Comparison of ENCODE assay signal across 26 cellular contexts in genomic region chr3:113662824-113663223, GRCh38. TPM values are rescaled to one million over a fixed set of nuclear protein-coding genes. Genes with fewer than 3 reads are reported as not detected.
A peak's percentile ranks its signal among the peaks of the same experiment; 100 is the strongest.
DNase-seq lines count a peak whose midpoint lies in the region; ATAC-seq and TF ChIP-seq lines count a peak whose summit lies in the region.
"Had no signal": no experiment of that assay in that cellular context is flagged by ENCODE, and none has a peak within 500 bp of the region (broad histone marks: within the 10 kb centered on the region; RNA-seq: fewer than 3 reads in every experiment).

No MANE protein-coding gene starts in this region.

- no CpG with 5 or more reads among the region's 1 CpG for WGBS in H9 (ENCODE audit: extremely low coverage, insufficient read length, low lambda C conversion rate)

- H3K4me1 Mint-ChIP-seq in H9, result peaks cover 5 to 8% of the 10 kb centered on the region in 2 experiments
- peaks cover 65 to 88% (median 72%) of the 10 kb centered on the region in 3 donors for H3K4me1 Mint-ChIP-seq in naive B cell
- H3K4me1 Mint-ChIP-seq in stimulated activated naive B cell treated with anti-CD40 and anti-IgM and Interleukin-4, amounts not matched to agents 10 μg/mL and 1 μg/mL and 100 μg/mL, for 72 hours, result peaks cover 46 to 69% of the 10 kb centered on the region in 2 donors

- H3K4me3 Mint-ChIP-seq in H9 (no peak overlapping the region), naive B cell (peak overlapping the region in 4 of 8 donors; percentile 15 to 72 (median 55))
- H3K4me3 Mint-ChIP-seq in stimulated activated naive B cell treated with anti-CD40 and anti-IgM and Interleukin-4, amounts not matched to agents 10 μg/mL and 1 μg/mL and 100 μg/mL, for 72 hours, result no peak overlapping the region
- H3K4me3 Mint-ChIP-seq: activated CD4-positive, alpha-beta T cell treated with anti-CD3 and anti-CD28 coated beads for 36 hours; activated T-cell treated with anti-CD3 and anti-CD28 coated beads, Interleukin-2, amount 50 U/mL, for 24 hours; T-helper 17 cell had no signal

- H2BK12ac ChIP-seq in H9 (ENCODE audit: insufficient read length, low read depth, low read length), result no peak overlapping the region

- no peak for ATAC-seq in naive B cell (ENCODE audit: low read depth in 2 of 2)
- ATAC-seq in stimulated activated naive B cell treated with anti-CD40 and anti-IgM and Interleukin-4, amounts not matched to agents 10 μg/mL and 1 μg/mL and 100 μg/mL, for 72 hours (replicated peaks), result no peak
- ATAC-seq in GM18907 (IDR thresholded peaks at IDR 0.05; ENCODE audit: unreplicated experiment), result no peak
- ATAC-seq: activated CD4-positive, alpha-beta T cell treated with anti-CD3 and anti-CD28 coated beads for 36 hours; GM12878; PC-3; T-helper 17 cell had no signal

- H3K36me3 Mint-ChIP-seq in H9 (ENCODE audit: insufficient read depth in 1 of 3, low read depth in 3 of 3) (peaks cover 8 to 17% (median 16%) of the 10 kb centered on the region in 3 experiments; a peak in 6 of 7 replicates), naive B cell (peaks cover 39 to 41% of the 10 kb centered on the region in 2 donors)
- H3K36me3 Mint-ChIP-seq in stimulated activated naive B cell treated with anti-CD40 and anti-IgM and Interleukin-4, amounts not matched to agents 10 μg/mL and 1 μg/mL and 100 μg/mL, for 72 hours, result peaks cover 52 to 61% of the 10 kb centered on the region in 2 donors

- H4K20me1 ChIP-seq in H9 (ENCODE audit: control insufficient read depth, insufficient read depth, insufficient read length), result no peaks in the 10 kb centered on the region

- no peak overlapping the region for H3K9ac ChIP-seq in H9 (ENCODE audit: extremely low read depth, insufficient read length, low read length)
- H3K9ac ChIP-seq: SK-N-SH had no signal

- H3K27ac Mint-ChIP-seq in H9, result 0 out of 7 replicates have a peak overlapping the region, but pooled peaks of 2 of the 3 experiments have one; percentile 2 to 39
- H3K27ac Mint-ChIP-seq in naive B cell, result peak overlapping the region; percentile 77 to 95 (median 91)
- peak overlapping the region; percentile 65 for H3K27ac Mint-ChIP-seq in stimulated activated naive B cell treated with anti-CD40 and anti-IgM and Interleukin-4, amounts not matched to agents 10 μg/mL and 1 μg/mL and 100 μg/mL, for 72 hours
- H3K27ac Mint-ChIP-seq: activated CD4-positive, alpha-beta T cell treated with anti-CD3 and anti-CD28 coated beads for 36 hours; activated T-cell treated with anti-CD3 and anti-CD28 coated beads, Interleukin-2, amount 50 U/mL, for 24 hours; T-helper 17 cell had no signal

- H4K91ac ChIP-seq in H9 (ENCODE audit: insufficient read length, low read depth, low read length), result no peak overlapping the region

- H4K8ac ChIP-seq in H9 (replicated peaks; ENCODE audit: insufficient read length, low read depth, low read length), result no peak overlapping the region

- H2BK20ac ChIP-seq in H9 (ENCODE audit: low read depth, low read length, poor library complexity, severe bottlenecking), result no peak overlapping the region

- no peak for DNase-seq in H9
- peak; percentile 40 for DNase-seq in cerebellum (ENCODE audit: low spot score)
- no peak for DNase-seq in naive B cell
- DNase-seq in stimulated activated naive B cell treated with anti-CD40 and anti-IgM and Interleukin-4, amounts not matched to agents 10 μg/mL and 1 μg/mL and 100 μg/mL, for 72 hours, result no peak
- no peak for DNase-seq in effector CD8-positive, alpha-beta T cell (lab: John Stamatoyannopoulos, UW)
- DNase-seq in substantia nigra (lab: John Stamatoyannopoulos, UW), result no peak
- DNase-seq: activated CD4-positive, alpha-beta T cell treated with anti-CD3 and anti-CD28 coated beads for 36 hours; activated gamma-delta T cell treated with Interleukin-2 at 50 U/mL for 16 hours; activated T-cell treated with anti-CD3 and anti-CD28 coated beads, Interleukin-2, amount 50 U/mL, for 24 hours; central memory CD4-positive, alpha-beta T cell; GOT3; kidney; NCI-H1694; NCI-H2171 treated with DMSO at 0.1 percent for 48 hours; NCI-H524 treated with DMSO at 0.1 percent for 48 hours; NK-92 treated with Interleukin-12 subunit alpha and Interleukin-12 subunit beta, amount 100 ng/mL, for 24 hours; PC-3; SK-N-SH; stimulated activated CD4-positive, alpha-beta T cell treated with anti-CD3 and anti-CD28 coated beads, Interleukin-1b, Interleukin-23, amount 100 ng/mL, for 48 hours; stimulated activated CD8-positive, alpha-beta memory T cell treated with anti-CD3 and anti-CD28 coated beads, Interleukin-4, amount 100 ng/mL, for 48 hours; T-helper 17 cell had no signal

- H3K4me1 ChIP-seq in H9 (ENCODE audit: insufficient read depth, low read length), result no peaks in the 10 kb centered on the region
- H3K4me1 ChIP-seq: prostate gland had no signal

- no peaks in the 10 kb centered on the region for H3K79me2 ChIP-seq in H9 (ENCODE audit: insufficient read depth, low read length)

- no peak overlapping the region for H3K56ac ChIP-seq in H9 (ENCODE audit: insufficient read length, low read depth, low read length)

- no peak overlapping the region for H3K14ac ChIP-seq in H9 (ENCODE audit: insufficient read depth, low read length)

- H3K79me1 ChIP-seq in H9 (ENCODE audit: insufficient read depth, low read depth, low read length, poor library complexity, severe bottlenecking), result no peaks in the 10 kb centered on the region

- H3K9me3 ChIP-seq in H9 (ENCODE audit: control insufficient read depth, low read depth, low read length), result no peaks in the 10 kb centered on the region
- H3K9me3 ChIP-seq: prostate gland, SK-N-SH had no signal

- no peaks in the 10 kb centered on the region for H3K27me3 ChIP-seq in H9 (ENCODE audit: insufficient read depth, low read length)

- H2AFZ ChIP-seq in H9 (ENCODE audit: low read length), result no peak overlapping the region

- H2BK5ac ChIP-seq in H9 (ENCODE audit: insufficient read length, low read length), result no peak overlapping the region

- no peaks in the 10 kb centered on the region for H3K9me3 Mint-ChIP-seq in H9
- H3K9me3 Mint-ChIP-seq in naive B cell, result peaks cover 0 to 17% (median 6%) of the 10 kb centered on the region in 7 donors
- H3K9me3 Mint-ChIP-seq in stimulated activated naive B cell treated with anti-CD40 and anti-IgM and Interleukin-4, amounts not matched to agents 10 μg/mL and 1 μg/mL and 100 μg/mL, for 72 hours, result peaks cover 0 to 6% of the 10 kb centered on the region in 2 donors

- H2BK15ac ChIP-seq in H9 (ENCODE audit: low read depth, low read length), result no peak overlapping the region

- H3K4ac ChIP-seq in H9 (ENCODE audit: low read depth, low read length), result no peak overlapping the region

- H2BK120ac ChIP-seq in H9 (ENCODE audit: low read depth, low read length, poor library complexity, severe bottlenecking), result no peak overlapping the region

- no peak overlapping the region for H3K23ac ChIP-seq in H9 (ENCODE audit: insufficient read length, low read depth, low read length)

- no peak overlapping the region for H3T11ph ChIP-seq in H9 (ENCODE audit: low read length)

- no peaks in the 10 kb centered on the region for H3K23me2 ChIP-seq in H9 (ENCODE audit: insufficient read length, low read depth, low read length, poor library complexity, severe bottlenecking)

- TF ChIP-seq CTCF in H9 (conservative IDR thresholded peaks at IDR 0.05), result no peak

- H3K27ac ChIP-seq in H9 (ENCODE audit: insufficient read length, low read depth, low read length) (no peak overlapping the region), substantia nigra (ENCODE audit: low read depth, low read length, poor library complexity, severe bottlenecking) (no peak overlapping the region)
- H3K27ac ChIP-seq: C4-2B, prostate gland, skin epidermis had no signal

- H4K5ac ChIP-seq in H9 (ENCODE audit: insufficient read length, low read depth, low read length), result no peak overlapping the region

- H3K18ac ChIP-seq in H9 (ENCODE audit: insufficient read length, low read depth, low read length), result no peak overlapping the region

- no peak overlapping the region for H2AK5ac ChIP-seq in H9 (ENCODE audit: insufficient read length, low read length)

- no peak overlapping the region for H3K4me2 ChIP-seq in H9 (ENCODE audit: insufficient read depth, insufficient read length, low read length)
- H3K4me2 ChIP-seq: SK-N-SH had no signal

- H3K27me3 Mint-ChIP-seq in H9 (ENCODE audit: low read depth) (no peaks in the 10 kb centered on the region), naive B cell (no peaks in the 10 kb centered on the region)
- no peaks in the 10 kb centered on the region for H3K27me3 Mint-ChIP-seq in stimulated activated naive B cell treated with anti-CD40 and anti-IgM and Interleukin-4, amounts not matched to agents 10 μg/mL and 1 μg/mL and 100 μg/mL, for 72 hours
- H3K27me3 Mint-ChIP-seq: activated CD4-positive, alpha-beta T cell treated with anti-CD3 and anti-CD28 coated beads for 36 hours; activated T-cell treated with anti-CD3 and anti-CD28 coated beads, Interleukin-2, amount 50 U/mL, for 24 hours; T-helper 17 cell had no signal

RNA-seq across cellular contexts. Expression of gene USF3, which starts 33.6 kb away (rescaled TPM):
- total RNA-seq in H9 (2021) (12.0 and 13.8 TPM in 2 replicates), cerebellum (19.1 TPM)
- 10 to 100 TPM in 5 of 6 donors, 1 to 10 TPM in 1; 9.3 to 19.3 (median 12.7) TPM for polyA plus RNA-seq in naive B cell (ENCODE audit: low read depth in 6 of 6)

Comparison
In these comparisons a context has a peak if more than half of its experiments do, and no peak if none do; other contexts are left out.
1. H3K27ac Mint-ChIP-seq: peak in every context shown above with its lines; median percentile 91 in naive B cell; 65 in stimulated activated naive B cell treated with anti-CD40 and anti-IgM and Interleukin-4, amounts not matched to agents 10 μg/mL and 1 μg/mL and 100 μg/mL, for 72 hours; 20 in H9.